Comparison of ENCODE assay signal across 16 cellular contexts in genomic region chr10:8967004-8967530, GRCh38.
"Had no signal": no experiment of that assay in that cellular context is flagged by ENCODE, and none has a peak within 500 bp of the region (broad histone marks: within the 10 kb centered on the region; RNA-seq: fewer than 3 reads in every experiment).

No MANE protein-coding gene starts in this region.

- H3K9me3 ChIP-seq: adrenal gland, gastrocnemius medialis, prostate gland, SJCRH30, testis had no signal

- H3K4me1 Mint-ChIP-seq: nephron progenitor cell had no signal

- H3K4me1 ChIP-seq: adrenal gland, gastrocnemius medialis, prostate gland, SJCRH30, testis had no signal

- H3K4me3 ChIP-seq: adrenal gland, gastrocnemius medialis, prostate gland, SJCRH30, testis had no signal

- ATAC-seq: effector memory CD8-positive, alpha-beta T cell; gastrocnemius medialis; left ventricle myocardium superior; sciatic nerve had no signal

- H3K27ac Mint-ChIP-seq: effector memory CD8-positive, alpha-beta T cell; nephron progenitor cell had no signal

- DNase-seq: activated CD4-positive, alpha-beta T cell treated with anti-CD3 and anti-CD28 coated beads for 4 hours; activated naive CD4-positive, alpha-beta T cell treated with Interleukin-2 at 50 U/mL for 16 hours; adrenal gland; effector memory CD8-positive, alpha-beta T cell; gastrocnemius medialis; kidney; left ventricle myocardium superior; mesendoderm; nephron progenitor cell; SJCRH30; stimulated activated CD4-positive, alpha-beta T cell treated with anti-CD3 and anti-CD28 coated beads, Interleukin-2, amount 100 ng/mL, for 48 hours; stimulated activated naive CD4-positive, alpha-beta T cell treated with Interleukin-2 at 50 U/mL for 16 hours; T-helper 9 cell; testis had no signal

- H3K27ac ChIP-seq: adrenal gland, gastrocnemius medialis, prostate gland, SJCRH30, testis had no signal

- H3K9me3 Mint-ChIP-seq: effector memory CD8-positive, alpha-beta T cell had no signal

- H3K4me3 Mint-ChIP-seq: effector memory CD8-positive, alpha-beta T cell; nephron progenitor cell had no signal

- H3K36me3 ChIP-seq: adrenal gland, gastrocnemius medialis, prostate gland, SJCRH30 had no signal

- H3K27me3 ChIP-seq: adrenal gland, gastrocnemius medialis, SJCRH30, testis had no signal
